Comparison of ENCODE assay signal across 8 cellular contexts in the genomic region with DNA sequence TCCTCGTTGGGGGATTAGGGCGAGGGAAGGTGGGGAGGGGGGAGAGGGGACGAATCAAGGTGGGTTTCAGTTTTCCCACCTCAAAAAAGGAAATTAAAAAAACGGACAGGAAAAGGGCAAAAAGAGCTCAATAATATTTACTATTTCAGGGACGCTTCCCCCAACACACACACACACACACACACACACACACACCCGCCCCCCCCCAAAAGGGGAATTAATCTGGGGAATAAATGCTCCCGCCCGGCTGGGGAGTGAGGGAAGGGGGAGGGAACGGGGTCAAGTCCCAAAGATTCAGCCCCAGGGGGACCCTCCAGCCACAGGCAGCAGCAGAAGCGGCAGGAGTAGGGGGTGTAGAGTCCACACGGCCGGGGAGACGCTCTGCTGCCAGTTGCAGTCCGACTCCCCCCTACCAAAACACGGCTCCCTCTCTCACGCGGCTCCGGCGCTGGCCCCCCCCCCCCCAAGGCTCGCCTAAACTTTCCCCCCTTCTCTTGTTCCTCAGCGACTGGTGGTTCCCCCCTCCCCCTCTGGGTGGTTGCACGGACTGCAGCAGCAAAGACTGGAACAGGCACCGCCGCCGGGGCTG. TPM values are rescaled to one million over a fixed set of nuclear protein-coding genes. Genes with fewer than 3 reads are reported as not detected.
DNase-seq lines count a peak whose midpoint lies in the region; ATAC-seq, FAIRE-seq and TF ChIP-seq lines count a peak whose summit lies in the region.

No MANE protein-coding gene starts in this region.

- H3K27ac Mint-ChIP-seq in T-helper 1 cell treated with Interleukin-12 subunit alpha and Interleukin-12 subunit beta and Interleukin-4 antibody, amounts not matched to agents 30 μg/mL and 1 μg/mL, for 36 hours: peak overlapping the region; percentile 100
- H3K27ac Mint-ChIP-seq in activated CD8-positive, alpha-beta T cell treated with anti-CD3 and anti-CD28 coated beads for 36 hours: peak overlapping the region; percentile 100
- peak overlapping the region; percentile 98 for H3K27ac Mint-ChIP-seq in stimulated activated memory B cell treated with anti-CD40 and anti-IgM and Interleukin-4, amounts not matched to agents 10 μg/mL and 1 μg/mL and 100 μg/mL, for 72 hours

- intact Hi-C loops in activated CD8-positive, alpha-beta T cell treated with anti-CD3 and anti-CD28 coated beads for 36 hours (cut with micrococcal nuclease): loop anchor here (5.0 kb wide), 2 partner anchors 65 to 660 kb away; a partner anchor contains a TSS

- peak overlapping the region; percentile 88 for H3K4me3 ChIP-seq in iPS-20b (ENCODE audit: low read length)

- TF ChIP-seq CTCF in activated CD8-positive, alpha-beta T cell treated with anti-CD3 and anti-CD28 coated beads for 36 hours (IDR thresholded peaks at IDR 0.05): no peak

- no peaks in the 10 kb centered on the region for H3K9me3 ChIP-seq in iPS-20b (ENCODE audit: insufficient read depth, low read depth, low read length)

- H3K9me3 Mint-ChIP-seq in T-helper 1 cell treated with Interleukin-12 subunit alpha and Interleukin-12 subunit beta and Interleukin-4 antibody, amounts not matched to agents 30 μg/mL and 1 μg/mL, for 36 hours: no peaks in the 10 kb centered on the region
- H3K9me3 Mint-ChIP-seq in activated CD8-positive, alpha-beta T cell treated with anti-CD3 and anti-CD28 coated beads for 36 hours: no peaks in the 10 kb centered on the region
- H3K9me3 Mint-ChIP-seq in stimulated activated memory B cell treated with anti-CD40 and anti-IgM and Interleukin-4, amounts not matched to agents 10 μg/mL and 1 μg/mL and 100 μg/mL, for 72 hours: no peaks in the 10 kb centered on the region

- peaks cover 11% of the 10 kb centered on the region; the same call in 1 of the 2 replicates for H3K4me1 ChIP-seq in iPS-20b (ENCODE audit: insufficient read depth, low read length)

- H3K27me3 ChIP-seq in iPS-20b (ENCODE audit: insufficient read depth, low read length): no peaks in the 10 kb centered on the region

- POLR2A ChIA-PET in activated CD8-positive, alpha-beta T cell treated with anti-CD3 and anti-CD28 coated beads for 36 hours (lab: Charles Lee): interaction anchor here (0.7 to 2.4 kb wide), 16 partner anchors 8 to 660 kb away, joined by 3 to 13 read pairs (median 4); a partner anchor contains a TSS

- no peak for TF ChIP-seq POLR2A in H54 (IDR thresholded peaks at IDR 0.05; ENCODE audit: low read depth, low read length)

- ATAC-seq in activated CD8-positive, alpha-beta T cell treated with anti-CD3 and anti-CD28 coated beads for 36 hours: no peak
- ATAC-seq in stimulated activated memory B cell treated with anti-CD40 and anti-IgM and Interleukin-4, amounts not matched to agents 10 μg/mL and 1 μg/mL and 100 μg/mL, for 72 hours: no peak
- ATAC-seq in GM21367 (IDR thresholded peaks at IDR 0.05; ENCODE audit: unreplicated experiment): no peak

- CTCF ChIA-PET in activated CD8-positive, alpha-beta T cell treated with anti-CD3 and anti-CD28 coated beads for 36 hours (lab: Charles Lee): interaction anchor here (1.7 kb wide), 1 partner anchor 120 kb away, joined by 6 read pairs; no protein-coding TSS in a partner anchor

- peak overlapping the region; percentile 99 for H3K9ac ChIP-seq in iPS-20b (ENCODE audit: low read depth, low read length)

- DNase-seq in T-helper 1 cell (no peak), H54 (ENCODE audit: insufficient read length, low spot score) (no peak), NCI-H526 treated with DMSO at 0.1 percent for 48 hours (lab: John Stamatoyannopoulos, UW) (no peak)
- DNase-seq in activated CD8-positive, alpha-beta T cell treated with anti-CD3 and anti-CD28 coated beads for 36 hours: no peak

- peak overlapping the region; percentile 84 for H3K27ac ChIP-seq in iPS-20b (ENCODE audit: low read length)

- peaks cover 27% of the 10 kb centered on the region for H3K4me1 Mint-ChIP-seq in T-helper 1 cell treated with Interleukin-12 subunit alpha and Interleukin-12 subunit beta and Interleukin-4 antibody, amounts not matched to agents 30 μg/mL and 1 μg/mL, for 36 hours (ENCODE audit: low read depth)
- peaks cover 27% of the 10 kb centered on the region for H3K4me1 Mint-ChIP-seq in activated CD8-positive, alpha-beta T cell treated with anti-CD3 and anti-CD28 coated beads for 36 hours (ENCODE audit: low read depth)
- H3K4me1 Mint-ChIP-seq in stimulated activated memory B cell treated with anti-CD40 and anti-IgM and Interleukin-4, amounts not matched to agents 10 μg/mL and 1 μg/mL and 100 μg/mL, for 72 hours: peaks cover 33% of the 10 kb centered on the region

- H3K36me3 ChIP-seq in iPS-20b (ENCODE audit: insufficient read depth, low read depth, low read length): peaks cover 7% of the 10 kb centered on the region; the same call in 1 of the 2 replicates

- H3K4me3 Mint-ChIP-seq in T-helper 1 cell treated with Interleukin-12 subunit alpha and Interleukin-12 subunit beta and Interleukin-4 antibody, amounts not matched to agents 30 μg/mL and 1 μg/mL, for 36 hours: peak overlapping the region; percentile 100
- H3K4me3 Mint-ChIP-seq in activated CD8-positive, alpha-beta T cell treated with anti-CD3 and anti-CD28 coated beads for 36 hours: peak overlapping the region; percentile 83
- H3K4me3 Mint-ChIP-seq in stimulated activated memory B cell treated with anti-CD40 and anti-IgM and Interleukin-4, amounts not matched to agents 10 μg/mL and 1 μg/mL and 100 μg/mL, for 72 hours: peak overlapping the region; percentile 99

- FAIRE-seq in H54 (lab: Jason Lieb, UNC): no peak

- H3K36me3 Mint-ChIP-seq in T-helper 1 cell treated with Interleukin-12 subunit alpha and Interleukin-12 subunit beta and Interleukin-4 antibody, amounts not matched to agents 30 μg/mL and 1 μg/mL, for 36 hours (ENCODE audit: low read depth): peaks cover 10% of the 10 kb centered on the region
- H3K36me3 Mint-ChIP-seq in activated CD8-positive, alpha-beta T cell treated with anti-CD3 and anti-CD28 coated beads for 36 hours (ENCODE audit: low read depth): peaks cover 33% of the 10 kb centered on the region
- peaks cover 6% of the 10 kb centered on the region for H3K36me3 Mint-ChIP-seq in stimulated activated memory B cell treated with anti-CD40 and anti-IgM and Interleukin-4, amounts not matched to agents 10 μg/mL and 1 μg/mL and 100 μg/mL, for 72 hours

- peaks cover 4% of the 10 kb centered on the region for H3K27me3 Mint-ChIP-seq in T-helper 1 cell treated with Interleukin-12 subunit alpha and Interleukin-12 subunit beta and Interleukin-4 antibody, amounts not matched to agents 30 μg/mL and 1 μg/mL, for 36 hours (ENCODE audit: low read depth)
- no peaks in the 10 kb centered on the region for H3K27me3 Mint-ChIP-seq in activated CD8-positive, alpha-beta T cell treated with anti-CD3 and anti-CD28 coated beads for 36 hours
- no peaks in the 10 kb centered on the region for H3K27me3 Mint-ChIP-seq in stimulated activated memory B cell treated with anti-CD40 and anti-IgM and Interleukin-4, amounts not matched to agents 10 μg/mL and 1 μg/mL and 100 μg/mL, for 72 hours

RNA-seq across cellular contexts. Expression of a gene that starts 0.5 kb away (rescaled TPM):
- 100 to 1,000 TPM; 208 to 221 TPM for total RNA-seq in activated CD8-positive, alpha-beta T cell treated with anti-CD3 and anti-CD28 coated beads for 36 hours
